Comparison of ENCODE assay signal across 16 cellular contexts in the genomic region with DNA sequence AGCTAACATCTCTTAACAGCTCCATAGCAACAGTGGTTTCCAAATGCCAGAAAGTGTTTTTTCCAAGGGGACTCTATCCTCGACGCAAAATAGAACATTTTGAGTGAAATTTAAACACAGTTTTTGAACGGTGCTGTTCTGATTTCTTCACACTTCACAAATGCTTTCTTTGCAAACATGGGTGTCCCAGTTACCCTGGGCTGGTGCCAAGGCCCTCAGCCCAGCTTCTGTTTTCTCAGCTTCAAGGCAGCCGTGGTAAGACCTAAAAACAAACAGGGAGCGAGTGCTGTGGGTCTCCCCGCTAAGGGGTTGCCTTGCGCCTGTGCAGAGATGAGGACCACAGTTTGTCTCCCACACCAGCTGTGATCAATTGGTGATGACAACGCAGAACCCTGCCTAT.
"Had no signal": no experiment of that assay in that cellular context is flagged by ENCODE, and none has a peak within 500 bp of the region (broad histone marks: within the 10 kb centered on the region; RNA-seq: fewer than 3 reads in every experiment).

No MANE protein-coding gene starts in this region.

- H3K4me1 ChIP-seq: ascending aorta, neural progenitor cell had no signal

- ATAC-seq: activated CD4-positive, CD25-positive, alpha-beta regulatory T cell treated with anti-CD3 and anti-CD28 coated beads, Interleukin-2, amount 50 U/mL, for 24 hours; activated CD8-positive, alpha-beta T cell treated with anti-CD3 and anti-CD28 coated beads, Interleukin-2, amount 10 ng/mL, durations not matched to agents 7 days and 5 days; gastrocnemius medialis; heart left ventricle; left cardiac atrium; stimulated activated naive B cell treated with anti-CD40 and anti-IgM and Interleukin-4, amounts not matched to agents 10 μg/mL and 1 μg/mL and 100 μg/mL, for 72 hours had no signal

- DNase-seq: activated CD4-positive, alpha-beta T cell treated with anti-CD3 and anti-CD28 coated beads, Interleukin-2, amount 10 ng/mL, durations not matched to agents 7 days and 5 days; activated CD8-positive, alpha-beta T cell treated with anti-CD3 and anti-CD28 coated beads, Interleukin-2, amount 10 ng/mL, durations not matched to agents 7 days and 5 days; activated naive CD4-positive, alpha-beta T cell treated with anti-CD3 and anti-CD28 coated beads for 36 hours; activated T-cell treated with anti-CD3 and anti-CD28 coated beads, Interleukin-2, amount 50 U/mL, for 24 hours; erythroblast; gastrocnemius medialis; immature natural killer cell; left cardiac atrium; stimulated activated naive B cell treated with anti-CD40 and anti-IgM and Interleukin-4, amounts not matched to agents 10 μg/mL and 1 μg/mL and 100 μg/mL, for 72 hours had no signal

- H3K27me3 ChIP-seq: ascending aorta, gastrocnemius medialis, neural progenitor cell, ovary had no signal

- H3K27ac ChIP-seq: ascending aorta, coronary artery, gastrocnemius medialis, heart left ventricle, neural progenitor cell, ovary had no signal

- H3K36me3 ChIP-seq: ascending aorta, gastrocnemius medialis, heart left ventricle, neural progenitor cell, ovary had no signal

- H3K9ac ChIP-seq: neural progenitor cell had no signal

- H3K9me3 ChIP-seq: ascending aorta, gastrocnemius medialis, heart left ventricle, ovary had no signal

- H3K4me2 ChIP-seq: neural progenitor cell had no signal

- H2AFZ ChIP-seq: neural progenitor cell had no signal

- H3K4me3 ChIP-seq: ascending aorta, coronary artery, gastrocnemius medialis, heart left ventricle, lung, neural progenitor cell, ovary had no signal
